ENCODE assay signal across 23 cellular contexts in genomic region chr6:43718387-43719105, GRCh38. TPM values are rescaled to one million over a fixed set of nuclear protein-coding genes. Genes with fewer than 3 reads are reported as not detected.
A peak's percentile ranks its signal among the peaks of the same experiment; 100 is the strongest.
DNase-seq lines count a peak whose midpoint lies in the region; ATAC-seq and TF ChIP-seq lines count a peak whose summit lies in the region.
"Had no signal": no experiment of that assay in that cellular context is flagged by ENCODE, and none has a peak within 500 bp of the region (broad histone marks: within the 10 kb centered on the region; RNA-seq: fewer than 3 reads in every experiment).

No MANE protein-coding gene starts in this region.

- H3K27ac ChIP-seq in body of pancreas (no peak overlapping the region), neuronal stem cell (replicated peaks; ENCODE audit: low read length) (no peak overlapping the region), uterus (peak overlapping the region; percentile 70 to 76)
- H3K27ac ChIP-seq: foreskin keratinocyte had no signal

- H3K4me1 ChIP-seq in body of pancreas (no peaks in the 10 kb centered on the region), neuronal stem cell (ENCODE audit: control insufficient read depth in 2 of 2, insufficient read depth in 1 of 2, low read depth in 1 of 2, low read length in 2 of 2) (peaks cover 6 to 12% of the 10 kb centered on the region in 2 donors), uterus (peaks cover 6 to 32% of the 10 kb centered on the region in 2 donors)
- H3K4me1 ChIP-seq: foreskin keratinocyte, HAP-1 had no signal

- no peak overlapping the region for H2BK120ac ChIP-seq in neuronal stem cell (ENCODE audit: low read depth, low read length)

- no peaks in the 10 kb centered on the region for H3K79me1 ChIP-seq in neuronal stem cell (ENCODE audit: low read depth, low read length)

- peak overlapping the region; percentile 75 for H2BK15ac ChIP-seq in neuronal stem cell (ENCODE audit: low read length)

- H2AFZ ChIP-seq in neuronal stem cell (ENCODE audit: low read length): no peak overlapping the region

- TF ChIP-seq POLR2A in body of pancreas (IDR thresholded peaks at IDR 0.05) (no peak), uterus (IDR thresholded peaks at IDR 0.05) (no peak)

- TF ChIP-seq CTCF in body of pancreas (IDR thresholded peaks at IDR 0.05): no peak
- TF ChIP-seq CTCF in uterus (IDR thresholded peaks at IDR 0.05): no peak

- peak overlapping the region; percentile 23 for H3K18ac ChIP-seq in neuronal stem cell (ENCODE audit: low read length)

- H2AK5ac ChIP-seq in neuronal stem cell (ENCODE audit: low read depth, low read length): peak overlapping the region; percentile 0

- 74 to 85% methylated on average over 6 to 13 of the region's 13 CpGs for WGBS in body of pancreas, 2 donors
- no CpG with 5 or more reads among the region's 13 CpGs for WGBS in neuronal stem cell (ENCODE audit: extremely low coverage in 2 of 2, insufficient read length in 2 of 2, insufficient replicate concordance in 1 of 2), 2 donors

- H3K9me3 ChIP-seq in body of pancreas (no peaks in the 10 kb centered on the region), neuronal stem cell (replicated peaks in 1 of 2; ENCODE audit: control insufficient read depth in 2 of 2, insufficient read depth in 1 of 2, low read depth in 1 of 2, low read length in 2 of 2) (no peaks in the 10 kb centered on the region), uterus (no peaks in the 10 kb centered on the region)
- H3K9me3 ChIP-seq: HAP-1, tibial artery had no signal

- no peak overlapping the region for H4K91ac ChIP-seq in neuronal stem cell (ENCODE audit: low read depth, low read length, poor library complexity)

- no peak overlapping the region for H4K8ac ChIP-seq in neuronal stem cell (ENCODE audit: low read depth, low read length)

- no peak overlapping the region for H3K9ac ChIP-seq in neuronal stem cell (ENCODE audit: low read depth, low read length, poor library complexity)

- no peak overlapping the region for H2BK5ac ChIP-seq in neuronal stem cell (ENCODE audit: low read length)

- H3K4me2 ChIP-seq in neuronal stem cell (ENCODE audit: insufficient read depth, low read length, poor library complexity, severe bottlenecking): no peak overlapping the region

- no peak overlapping the region for H2BK12ac ChIP-seq in neuronal stem cell (ENCODE audit: low read length)

- no peak overlapping the region for H3K14ac ChIP-seq in neuronal stem cell (ENCODE audit: low read length)

- H3K4me3 ChIP-seq in body of pancreas (no peak overlapping the region), neuronal stem cell (ENCODE audit: low read length in 2 of 2) (no peak overlapping the region), uterus (no peak overlapping the region)
- H3K4me3 ChIP-seq: HAP-1, tibial artery had no signal

- H3K4ac ChIP-seq in neuronal stem cell (ENCODE audit: low read length): no peak overlapping the region

- intact Hi-C loops in body of pancreas (cut with DNase I) (no loop called here), left ventricle myocardium superior (cut with micrococcal nuclease) (no loop called here), uterus (cut with DNase I; ENCODE audit: low total_unique reads) (no loop called here)

- H3K27me3 ChIP-seq in body of pancreas (no peaks in the 10 kb centered on the region), neuronal stem cell (ENCODE audit: control insufficient read depth in 3 of 3, insufficient read depth in 3 of 3, low read depth in 1 of 3, low read length in 3 of 3) (peaks cover 0 to 25% (median 0%) of the 10 kb centered on the region in 3 experiments), uterus (no peaks in the 10 kb centered on the region)

- H3K23ac ChIP-seq in neuronal stem cell (ENCODE audit: low read depth, low read length, poor library complexity): no peak overlapping the region

- H3K36me3 ChIP-seq in body of pancreas (replicated peaks in 1 of 2; ENCODE audit: insufficient read depth in 1 of 2, low read depth in 2 of 2): no peaks in the 10 kb centered on the region
- H3K36me3 ChIP-seq in neuronal stem cell (replicated peaks in 1 of 2; ENCODE audit: control insufficient read depth in 2 of 2, insufficient read depth in 2 of 2, low read length in 2 of 2): no peaks in the 10 kb centered on the region
- H3K36me3 ChIP-seq in uterus: no peaks in the 10 kb centered on the region
- H3K36me3 ChIP-seq: HAP-1, tibial artery had no signal

- DNase-seq in body of pancreas (no peak), left ventricle myocardium superior (peak; percentile 48), neuronal stem cell (ENCODE audit: low spot score) (no peak), uterus (no peak), mucosa of gallbladder (ENCODE audit: low spot score) (no peak)
- no peak for DNase-seq in stimulated activated CD4-positive, alpha-beta T cell treated with anti-CD3 and anti-CD28 coated beads, Interleukin-4, amount 100 ng/mL, for 1 hour
- DNase-seq: effector CD8-positive, alpha-beta T cell; erythroblast; foreskin keratinocyte; NCI-H1092 treated with DMSO at 0.1 percent for 48 hours; NCI-H2029 treated with DMSO at 0.1 percent for 48 hours; NCI-H2227 treated with DMSO at 0.1 percent for 48 hours; NCI-H82; nucleus accumbens; SHP77 treated with DMSO at 0.1 percent for 48 hours; stimulated activated naive CD4-positive, alpha-beta T cell treated with Interleukin-2 at 50 U/mL for 16 hours; T1000 had no signal

- peak; percentile 9 for ATAC-seq in body of pancreas
- ATAC-seq in left ventricle myocardium superior: peak; percentile 25
- ATAC-seq in HG03045 (IDR thresholded peaks at IDR 0.05; ENCODE audit: unreplicated experiment): no peak
- ATAC-seq: activated naive CD4-positive, alpha-beta T cell treated with anti-CD3 and anti-CD28 coated beads, Interleukin-2, amount 50 U/mL, for 72 hours; activated T-helper 17 cell treated with anti-CD3 and anti-CD28 coated beads, Interleukin-2, amount 50 U/mL, for 72 hours; foreskin keratinocyte; WTC11 had no signal

RNA-seq across cellular contexts. Expression of gene MRPS18A, which starts 31.0 kb away (rescaled TPM):
- 10 to 100 TPM; 16.9 to 36.3 TPM for total RNA-seq in body of pancreas
- 46.0 TPM for total RNA-seq in left ventricle myocardium superior
- polyA plus RNA-seq in neuronal stem cell (2013, experiment 1 of 2): 52.5 TPM
- 51.4 TPM for polyA plus RNA-seq in neuronal stem cell (2013, experiment 2 of 2)
- 10 to 100 TPM; 23.1 to 87.4 (median 36.4) TPM for total RNA-seq in uterus
- total RNA-seq in mucosa of gallbladder: 44.3 TPM

RNA-seq across cellular contexts. Expression of gene VEGFA, which starts 51.5 kb away (rescaled TPM):
- total RNA-seq in body of pancreas (100 to 1,000 TPM in 1 of 2 donors, 10 to 100 TPM in 1; 84.8 to 272 TPM), left ventricle myocardium superior (261 TPM), uterus (100 to 1,000 TPM in 3 of 4 donors, 10 to 100 TPM in 1; 81.0 to 247 (median 156) TPM), mucosa of gallbladder (420 TPM)
- 29.0 TPM for polyA plus RNA-seq in neuronal stem cell (2013, experiment 1 of 2)
- polyA plus RNA-seq in neuronal stem cell (2013, experiment 2 of 2): 29.1 TPM

Comparison
In these comparisons a context has a peak if more than half of its experiments do, and no peak if none do; other contexts are left out.
1. H3K27ac ChIP-seq: peak in uterus (2 of 2); none in body of pancreas (0 of 4) and neuronal stem cell (single experiment).